8 cellular contexts compared by ENCODE assay signal in genomic region chr17:79874329-79874981, GRCh38. TPM values are rescaled to one million over a fixed set of nuclear protein-coding genes. Genes with fewer than 3 reads are reported as not detected.
DNase-seq lines count a peak whose midpoint lies in the region; ATAC-seq and TF ChIP-seq lines count a peak whose summit lies in the region.

No MANE protein-coding gene starts in this region.

- H3K4me2 ChIP-seq in neural cell (ENCODE audit: low read length): no peak overlapping the region

- TF ChIP-seq EP300 in neural cell (conservative IDR thresholded peaks at IDR 0.05; ENCODE audit: poor library complexity, severe bottlenecking): no peak

- H3K9ac ChIP-seq in NT2/D1 (ENCODE audit: insufficient read length, low read depth) (no peak overlapping the region), neural cell (ENCODE audit: low read length) (no peak overlapping the region)

- H3K27me3 Mint-ChIP-seq in CD14-positive monocyte (ENCODE audit: low read depth in 3 of 3): peaks cover 10 to 22% (median 18%) of the 10 kb centered on the region in 3 donors

- no peak overlapping the region for H3K4me3 ChIP-seq in NT2/D1 (ENCODE audit: insufficient read length, low read depth)
- no peak overlapping the region for H3K4me3 ChIP-seq in neural cell (ENCODE audit: low read length)

- H3K9me3 ChIP-seq in NT2/D1 (ENCODE audit: insufficient read depth, low read length): no peaks in the 10 kb centered on the region
- no peaks in the 10 kb centered on the region for H3K9me3 ChIP-seq in neural cell (ENCODE audit: low read length)

- no peaks in the 10 kb centered on the region for H3F3A ChIP-seq in neural cell (ENCODE audit: insufficient read depth, low read length, poor library complexity, severe bottlenecking)

- DNase-seq in CD14-positive monocyte (ENCODE audit: low spot score): no peak
- DNase-seq in NT2/D1 (ENCODE audit: low read depth, low spot score): peak; percentile 16
- peak; percentile 10 to 48 for DNase-seq in dermis microvascular lymphatic vessel endothelial cell (ENCODE audit: low read depth in 2 of 2)
- no peak for DNase-seq in activated naive CD4-positive, alpha-beta T cell treated with Interleukin-2 at 50 U/mL for 16 hours

- ATAC-seq in HG03159 (IDR thresholded peaks at IDR 0.05; ENCODE audit: unreplicated experiment) (no peak), HG02798 (IDR thresholded peaks at IDR 0.05; ENCODE audit: poor library complexity, unreplicated experiment) (no peak)

- peaks cover 12% of the 10 kb centered on the region for H3K4me1 ChIP-seq in NT2/D1 (ENCODE audit: insufficient read depth, insufficient read length)

- no peak overlapping the region for H2AFZ ChIP-seq in neural cell (ENCODE audit: low read depth, low read length)

- H3K27me3 ChIP-seq in NT2/D1 (ENCODE audit: insufficient read depth, insufficient read length): no peaks in the 10 kb centered on the region
- H3K27me3 ChIP-seq in neural cell (ENCODE audit: insufficient read depth, low read depth, low read length): no peaks in the 10 kb centered on the region

- H4K20me1 ChIP-seq in neural cell (ENCODE audit: insufficient read depth): no peaks in the 10 kb centered on the region

- no peaks in the 10 kb centered on the region for H3K36me3 Mint-ChIP-seq in CD14-positive monocyte

- TF ChIP-seq CTCF in CD14-positive monocyte (IDR thresholded peaks at IDR 0.05) (peak; percentile 71), GM12873 (IDR thresholded peaks at IDR 0.05; ENCODE audit: insufficient read depth, low read depth, low read length, missing control alignments) (peak; percentile 61), neural cell (IDR thresholded peaks at IDR 0.05; ENCODE audit: poor library complexity, severe bottlenecking) (peak; percentile 52)

- no peaks in the 10 kb centered on the region for H3K36me3 ChIP-seq in NT2/D1 (ENCODE audit: insufficient read depth, insufficient read length, low read length)
- no peaks in the 10 kb centered on the region for H3K36me3 ChIP-seq in neural cell (ENCODE audit: insufficient read depth, low read length)

- H3K4me3 Mint-ChIP-seq in CD14-positive monocyte: no peak overlapping the region

- no peaks in the 10 kb centered on the region for H3K9me2 ChIP-seq in neural cell (ENCODE audit: insufficient read depth, low read length)

- intact Hi-C loops in CD14-positive monocyte (cut with micrococcal nuclease): no loop called here

- H3K27ac Mint-ChIP-seq in CD14-positive monocyte: peak overlapping the region in 1 of 7 donors; percentile 36

- peaks cover 0 to 3% (median 0%) of the 10 kb centered on the region in 7 donors for H3K9me3 Mint-ChIP-seq in CD14-positive monocyte

- H3K4me1 Mint-ChIP-seq in CD14-positive monocyte: peaks cover 4% of the 10 kb centered on the region

- H3K79me2 ChIP-seq in neural cell (replicated peaks; ENCODE audit: insufficient read depth, low read length): no peaks in the 10 kb centered on the region

- H3K27ac ChIP-seq in neural cell (ENCODE audit: low read length): no peak overlapping the region

- TF ChIP-seq RAD21 in neural cell (conservative IDR thresholded peaks at IDR 0.05): no peak

TF ChIP-seq in neural cell, 6 proteins besides CTCF, POLR2A, EP300 and RAD21:
- TF ChIP-seq EZH2 (IDR thresholded peaks at IDR 0.05; ENCODE audit: borderline replicate concordance, insufficient read depth, low read length, poor library complexity, severe bottlenecking): no peak
- TF ChIP-seq MXI1 (conservative IDR thresholded peaks at IDR 0.05; ENCODE audit: poor library complexity, severe bottlenecking): no peak
- no peak for TF ChIP-seq SMC3 (conservative IDR thresholded peaks at IDR 0.05; ENCODE audit: poor library complexity)
- TF ChIP-seq POLR2AphosphoS5 (IDR thresholded peaks at IDR 0.05): no peak
- no peak for TF ChIP-seq TAF1 (IDR thresholded peaks at IDR 0.05; ENCODE audit: low read depth)
- TF ChIP-seq REST (IDR thresholded peaks at IDR 0.05; ENCODE audit: borderline replicate concordance): no peak

RNA-seq across cellular contexts. Expression of gene CBX4, which starts 35.2 kb away (rescaled TPM):
- polyA plus RNA-seq in CD14-positive monocyte (1 to 10 TPM; 1.4 to 3.6 TPM), neural cell (31.9 and 34.6 TPM in 2 replicates)
- 9.0 and 14.7 TPM in 2 replicates for total RNA-seq in dermis microvascular lymphatic vessel endothelial cell
- polyA minus RNA-seq in neural cell: 43.3 and 45.8 TPM in 2 replicates

Comparison
In these comparisons a context has a peak if more than half of its experiments do, and no peak if none do; other contexts are left out.
1. DNase-seq: peak in NT2/D1 (single experiment) and dermis microvascular lymphatic vessel endothelial cell (2 of 2); none in CD14-positive monocyte (single experiment) and activated naive CD4-positive, alpha-beta T cell treated with Interleukin-2 at 50 U/mL for 16 hours (single experiment).
2. Peak in every context shown above with its lines, with median percentiles within 50 percentile points of each other: CTCF ChIP-seq.